ENCODE assay signal across 8 cellular contexts in the genomic region with DNA sequence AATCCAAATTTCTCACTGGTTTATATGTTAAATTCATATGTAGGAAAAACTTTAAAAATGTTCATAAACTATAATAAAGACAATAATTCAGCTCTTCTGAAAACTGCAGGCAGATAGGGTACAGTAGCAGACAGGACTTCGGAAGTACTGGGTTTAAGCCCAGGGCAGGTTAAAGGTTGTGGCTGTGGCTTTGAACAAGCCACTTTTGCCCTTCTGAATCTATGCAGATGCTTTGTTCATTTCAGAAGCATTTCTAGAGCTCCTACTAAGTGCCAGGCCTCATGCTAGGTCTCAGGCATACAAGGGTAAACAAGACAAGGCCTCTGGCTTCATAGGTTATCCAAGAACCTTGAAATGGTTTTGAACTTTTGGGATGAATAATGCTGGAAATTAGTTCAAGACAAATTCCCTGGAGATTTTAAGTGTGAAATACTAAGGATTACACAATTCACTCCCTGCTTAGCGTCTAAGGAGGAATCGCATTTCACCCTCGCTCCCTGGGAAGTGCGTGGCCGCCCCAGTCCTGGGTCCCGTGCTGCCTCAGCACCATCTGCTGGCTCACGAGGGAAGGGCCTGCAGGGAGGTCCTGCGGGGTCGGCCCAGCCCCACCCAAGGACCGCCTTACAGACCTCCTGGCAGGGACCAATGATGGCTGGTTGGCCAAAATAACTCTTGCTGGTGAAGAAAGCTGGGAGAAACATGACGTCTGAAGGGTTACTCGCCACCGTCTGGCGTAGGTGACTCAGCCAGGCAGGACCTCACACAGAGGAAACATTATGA.
DNase-seq lines count a peak whose midpoint lies in the region; ATAC-seq, FAIRE-seq and TF ChIP-seq lines count a peak whose summit lies in the region.

No MANE protein-coding gene starts in this region.

- H3K4me1 ChIP-seq in HepG2 (ENCODE audit: insufficient read depth, low read length): peaks cover 25% of the 10 kb centered on the region
- H3K4me1 ChIP-seq in tibial artery: peaks cover 0 to 8% (median 0%) of the 10 kb centered on the region in 4 donors

- TF ChIP-seq CTCF in bronchial epithelial cell (IDR thresholded peaks at IDR 0.05; ENCODE audit: insufficient read depth, low read length, severe bottlenecking): peak; percentile 43
- peak; percentile 98 for TF ChIP-seq CTCF in HepG2 (CRISPR knock-in tag; IDR thresholded peaks at IDR 0.05)
- TF ChIP-seq CTCF in tibial artery (IDR thresholded peaks at IDR 0.05): peak; percentile 47 to 48

- no peak overlapping the region for H2AFZ ChIP-seq in HepG2 (ENCODE audit: low read length)

- H3K9me3 ChIP-seq in HepG2 (ENCODE audit: low read length) (no peaks in the 10 kb centered on the region), tibial artery (no peaks in the 10 kb centered on the region)

- in situ Hi-C loops in HepG2 (cut with HindIII; ENCODE audit: extremely low pct_ligation_motif_present, low pct_unique_long_range_greater_than_20kb): loop anchor here (10.0 kb wide), 1 partner anchor 608 kb away; no protein-coding TSS in a partner anchor

- H3K27me3 ChIP-seq in bronchial epithelial cell (ENCODE audit: control insufficient read depth, insufficient read depth, low read length): no peaks in the 10 kb centered on the region
- peaks cover 0 to 12% of the 10 kb centered on the region in 2 experiments; a peak in 1 of 5 replicates for H3K27me3 ChIP-seq in HepG2 (ENCODE audit: control insufficient read depth in 1 of 2, insufficient read depth in 2 of 2, low read length in 2 of 2)
- H3K27me3 ChIP-seq in tibial artery: no peaks in the 10 kb centered on the region

- intact Hi-C loops in HepG2 (cut with micrococcal nuclease; ENCODE audit: unreplicated experiment): loop anchor here (1.0 to 5.0 kb wide), 7 partner anchors 12 to 614 kb away; no protein-coding TSS in a partner anchor
- intact Hi-C loops in tibial artery (cut with DNase I; ENCODE audit: low total_unique reads): no loop called here

- H3K79me2 ChIP-seq in HepG2 (ENCODE audit: insufficient read depth, low read length): no peaks in the 10 kb centered on the region

- WGBS in HepG2 (ENCODE audit: low lambda C conversion rate): 4% methylated on average over 11 of the region's 15 CpGs

- H3K27ac ChIP-seq in HepG2 (ENCODE audit: extremely low read length, insufficient read depth, low read length): no peak overlapping the region
- H3K27ac ChIP-seq in tibial artery: no peak overlapping the region

- H3K36me3 ChIP-seq in bronchial epithelial cell (ENCODE audit: control insufficient read depth, insufficient read depth, low read length) (no peaks in the 10 kb centered on the region), HepG2 (replicated peaks in 1 of 2; ENCODE audit: control insufficient read depth in 1 of 2, insufficient read depth in 2 of 2, low read length in 2 of 2) (no peaks in the 10 kb centered on the region), tibial artery (no peaks in the 10 kb centered on the region)

- no peak for TF ChIP-seq EP300 in HepG2 (IDR thresholded peaks at IDR 0.05; ENCODE audit: low read depth in 2 of 2, low read length in 2 of 2)
- TF ChIP-seq EP300 in HepG2 (CRISPR knock-in tag; IDR thresholded peaks at IDR 0.05; ENCODE audit: borderline replicate concordance): no peak

- DNase-seq in CD1c-positive myeloid dendritic cell (ENCODE audit: extremely low spot score): peak; percentile 17
- peak; percentile 9 for DNase-seq in NCI-H128 (lab: John Stamatoyannopoulos, UW; ENCODE audit: unreplicated experiment)
- peak; percentile 38 for DNase-seq in bronchial epithelial cell (ENCODE audit: low read depth)
- peak; percentile 38 for DNase-seq in HepG2 (ENCODE audit: low spot score)
- peak; percentile 69 to 78 for DNase-seq in tibial artery
- DNase-seq in cortex of kidney (lab: John Stamatoyannopoulos, UW): no peak
- DNase-seq in NCI-H1930 (lab: John Stamatoyannopoulos, UW): no peak

- no peak overlapping the region for H3K9ac ChIP-seq in HepG2 (ENCODE audit: insufficient read depth, low read depth, low read length)

- no peak for TF ChIP-seq POLR2A in HepG2 (IDR thresholded peaks at IDR 0.05; ENCODE audit: insufficient read depth in 1 of 2, low read depth in 2 of 2, low read length in 2 of 2)

- FAIRE-seq in bronchial epithelial cell (lab: Jason Lieb, UNC) (no peak), HepG2 (lab: Jason Lieb, UNC) (peak; percentile 56)

- no TSS peak for BruUV-seq in HepG2 (replicated peaks; lab: Mats Ljungman, UMichigan)

- ATAC-seq in GM19397 (IDR thresholded peaks at IDR 0.05; ENCODE audit: unreplicated experiment) (peak; percentile 77), HepG2 (peak; percentile 100)

- CTCF ChIA-PET in HepG2 (lab: Yijun Ruan, JAX; ENCODE audit: low intra/inter-chr PET ratio, low total read pairs): interaction anchor here (2.2 to 2.8 kb wide), 2 partner anchors 603 to 614 kb away, joined by 5 to 18 read pairs; no protein-coding TSS in a partner anchor

- H3K4me2 ChIP-seq in HepG2 (ENCODE audit: low read depth, low read length): peak overlapping the region; percentile 56

- peak; percentile 94 for TF ChIP-seq RAD21 in HepG2 (CRISPR knock-in tag; IDR thresholded peaks at IDR 0.05)

- POLR2A ChIA-PET in HepG2 (lab: Yijun Ruan, JAX): no interaction called here

- H3K4me3 ChIP-seq in bronchial epithelial cell (ENCODE audit: low read depth, low read length): no peak overlapping the region
- peak overlapping the region in 1 of 3 experiments; percentile 37; a peak in 2 of 6 replicates for H3K4me3 ChIP-seq in HepG2 (replicated peaks in 1 of 3; ENCODE audit: insufficient read depth in 1 of 3, low read depth in 2 of 3, low read length in 3 of 3)
- no peak overlapping the region for H3K4me3 ChIP-seq in tibial artery

- no peaks in the 10 kb centered on the region for H4K20me1 ChIP-seq in HepG2 (ENCODE audit: insufficient read depth, low read length)

TF ChIP-seq in HepG2, 621 proteins besides CTCF, POLR2A, EP300 and RAD21 (continues in another document):
- no peak for TF ChIP-seq ZNF747 (CRISPR knock-in tag; IDR thresholded peaks at IDR 0.05; ENCODE audit: borderline replicate concordance)
- no peak for TF ChIP-seq ZNF678 (CRISPR knock-in tag; IDR thresholded peaks at IDR 0.05)
- no peak for TF ChIP-seq ZEB1 (IDR thresholded peaks at IDR 0.05; ENCODE audit: insufficient replicate concordance, low read depth)
- no peak for TF ChIP-seq SIN3B (IDR thresholded peaks at IDR 0.05; ENCODE audit: low read length)
- TF ChIP-seq SIX1 (CRISPR knock-in tag; IDR thresholded peaks at IDR 0.05; ENCODE audit: borderline replicate concordance): peak; percentile 73; the same call in 1 of the 2 replicates
- TF ChIP-seq FIP1L1 (IDR thresholded peaks at IDR 0.05; ENCODE audit: borderline replicate concordance, insufficient read depth, low read depth, low read length): no peak
- no peak for TF ChIP-seq ZSCAN29 (CRISPR knock-in tag; conservative IDR thresholded peaks at IDR 0.05)
- no peak for TF ChIP-seq ISX (CRISPR knock-in tag; conservative IDR thresholded peaks at IDR 0.05)
- no peak for TF ChIP-seq ZFAT (CRISPR knock-in tag; conservative IDR thresholded peaks at IDR 0.05)
- TF ChIP-seq, protein P1, sequence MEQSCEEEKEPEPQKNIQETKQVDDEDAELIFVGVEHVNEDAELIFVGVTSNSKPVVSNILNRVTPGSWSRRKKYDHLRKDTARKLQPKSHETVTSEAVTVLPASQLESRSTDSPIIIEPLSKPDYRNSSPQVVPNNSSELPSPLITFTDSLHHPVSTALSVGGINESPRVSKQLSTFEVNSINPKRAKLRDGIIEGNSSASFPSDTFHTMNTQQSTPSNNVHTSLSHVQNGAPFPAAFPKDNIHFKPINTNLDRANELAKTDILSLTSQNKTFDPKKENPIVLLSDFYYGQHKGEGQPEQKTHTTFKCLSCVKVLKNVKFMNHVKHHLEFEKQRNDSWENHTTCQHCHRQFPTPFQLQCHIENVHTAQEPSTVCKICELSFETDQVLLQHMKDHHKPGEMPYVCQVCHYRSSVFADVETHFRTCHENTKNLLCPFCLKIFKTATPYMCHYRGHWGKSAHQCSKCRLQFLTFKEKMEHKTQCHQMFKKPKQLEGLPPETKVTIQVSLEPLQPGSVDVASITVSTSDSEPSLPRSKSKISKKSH (CRISPR knock-in tag; IDR thresholded peaks at IDR 0.05; ENCODE audit: borderline replicate concordance): 0 out of 2 replicates have a peak, but pooled peaks have one; percentile 63
- TF ChIP-seq, protein P2, sequence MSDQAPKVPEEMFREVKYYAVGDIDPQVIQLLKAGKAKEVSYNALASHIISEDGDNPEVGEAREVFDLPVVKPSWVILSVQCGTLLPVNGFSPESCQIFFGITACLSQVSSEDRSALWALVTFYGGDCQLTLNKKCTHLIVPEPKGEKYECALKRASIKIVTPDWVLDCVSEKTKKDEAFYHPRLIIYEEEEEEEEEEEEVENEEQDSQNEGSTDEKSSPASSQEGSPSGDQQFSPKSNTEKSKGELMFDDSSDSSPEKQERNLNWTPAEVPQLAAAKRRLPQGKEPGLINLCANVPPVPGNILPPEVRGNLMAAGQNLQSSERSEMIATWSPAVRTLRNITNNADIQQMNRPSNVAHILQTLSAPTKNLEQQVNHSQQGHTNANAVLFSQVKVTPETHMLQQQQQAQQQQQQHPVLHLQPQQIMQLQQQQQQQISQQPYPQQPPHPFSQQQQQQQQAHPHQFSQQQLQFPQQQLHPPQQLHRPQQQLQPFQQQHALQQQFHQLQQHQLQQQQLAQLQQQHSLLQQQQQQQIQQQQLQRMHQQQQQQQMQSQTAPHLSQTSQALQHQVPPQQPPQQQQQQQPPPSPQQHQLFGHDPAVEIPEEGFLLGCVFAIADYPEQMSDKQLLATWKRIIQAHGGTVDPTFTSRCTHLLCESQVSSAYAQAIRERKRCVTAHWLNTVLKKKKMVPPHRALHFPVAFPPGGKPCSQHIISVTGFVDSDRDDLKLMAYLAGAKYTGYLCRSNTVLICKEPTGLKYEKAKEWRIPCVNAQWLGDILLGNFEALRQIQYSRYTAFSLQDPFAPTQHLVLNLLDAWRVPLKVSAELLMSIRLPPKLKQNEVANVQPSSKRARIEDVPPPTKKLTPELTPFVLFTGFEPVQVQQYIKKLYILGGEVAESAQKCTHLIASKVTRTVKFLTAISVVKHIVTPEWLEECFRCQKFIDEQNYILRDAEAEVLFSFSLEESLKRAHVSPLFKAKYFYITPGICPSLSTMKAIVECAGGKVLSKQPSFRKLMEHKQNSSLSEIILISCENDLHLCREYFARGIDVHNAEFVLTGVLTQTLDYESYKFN (CRISPR knock-in tag; conservative IDR thresholded peaks at IDR 0.05): no peak

Comparison
In these comparisons a context has a peak if more than half of its experiments do, and no peak if none do; other contexts are left out.
1. DNase-seq: peak in CD1c-positive myeloid dendritic cell (single experiment), NCI-H128 (single experiment), bronchial epithelial cell (single experiment), HepG2 (single experiment) and tibial artery (2 of 2); none in cortex of kidney (single experiment) and NCI-H1930 (0 of 2).
2. CTCF ChIP-seq: peak in every context shown above with its lines; median percentile 98 in HepG2; 48 in tibial artery; 43 in bronchial epithelial cell.